ENCODE assay signal across 10 cellular contexts in the genomic region with DNA sequence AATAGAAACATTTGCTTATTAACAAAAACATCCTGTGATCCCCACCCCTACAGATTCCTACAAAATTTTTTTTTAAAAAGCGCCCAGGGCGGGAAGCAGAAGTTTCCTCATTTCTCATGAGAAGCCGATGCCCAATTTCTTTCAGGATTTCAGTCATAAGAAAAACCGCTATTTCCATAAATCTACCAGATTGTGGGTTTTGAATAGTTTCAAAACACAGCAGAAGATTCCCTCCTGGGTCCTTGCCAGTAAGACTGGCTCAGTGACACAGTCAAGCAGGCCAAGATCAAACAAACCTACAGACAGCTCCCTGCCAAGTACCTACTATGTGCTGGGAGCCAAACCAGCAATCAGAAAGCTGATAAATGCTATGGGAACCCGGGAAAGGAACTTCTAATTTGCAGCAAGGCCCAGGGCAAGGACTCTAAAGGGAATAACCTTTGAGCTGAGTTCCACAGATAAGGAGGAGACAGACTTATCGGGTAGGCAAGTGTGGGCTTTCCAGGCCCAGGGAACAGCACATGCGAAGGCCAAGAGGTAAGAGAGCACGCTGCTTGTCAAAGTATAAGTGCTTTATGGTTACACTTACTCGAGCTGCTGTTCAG.
DNase-seq lines count a peak whose midpoint lies in the region; ATAC-seq lines count a peak whose summit lies in the region.
"Had no signal": no experiment of that assay in that cellular context is flagged by ENCODE, and none has a peak within 500 bp of the region (broad histone marks: within the 10 kb centered on the region; RNA-seq: fewer than 3 reads in every experiment).

No MANE protein-coding gene starts in this region.

- 69 to 78% methylated on average over 5 to 6 of the region's 9 CpGs for WGBS in mesodermal cell (ENCODE audit: insufficient coverage in 2 of 2), 2 experiments

- H3K4me1 Mint-ChIP-seq in CD8-positive, alpha-beta memory T cell, result peaks cover 82 to 91% (median 90%) of the 10 kb centered on the region in 3 donors
- peaks cover 80% of the 10 kb centered on the region for H3K4me1 Mint-ChIP-seq in activated CD4-positive, alpha-beta memory T cell treated with anti-CD3 and anti-CD28 coated beads for 36 hours (ENCODE audit: low read depth)

- H3K36me3 ChIP-seq in CD8-positive, alpha-beta memory T cell (ENCODE audit: insufficient read depth, low read length), result peaks cover 12% of the 10 kb centered on the region
- no peaks in the 10 kb centered on the region for H3K36me3 ChIP-seq in mesodermal cell (ENCODE audit: control insufficient read depth, insufficient read depth, low read length)

- peak overlapping the region; percentile 91 to 99 (median 98) for H3K27ac Mint-ChIP-seq in CD8-positive, alpha-beta memory T cell
- H3K27ac Mint-ChIP-seq in activated CD4-positive, alpha-beta memory T cell treated with anti-CD3 and anti-CD28 coated beads for 36 hours, result peak overlapping the region; percentile 88

- peaks cover 69% of the 10 kb centered on the region for H3K4me1 ChIP-seq in CD8-positive, alpha-beta memory T cell (ENCODE audit: insufficient read depth, low read length)
- peaks cover 7% of the 10 kb centered on the region for H3K4me1 ChIP-seq in mesodermal cell (ENCODE audit: control insufficient read depth, insufficient read depth, low read length, poor library complexity, severe bottlenecking)

- H3K4me3 Mint-ChIP-seq in CD8-positive, alpha-beta memory T cell, result peak overlapping the region; percentile 34 to 93 (median 85)
- peak overlapping the region; percentile 68 for H3K4me3 Mint-ChIP-seq in activated CD4-positive, alpha-beta memory T cell treated with anti-CD3 and anti-CD28 coated beads for 36 hours

- H3K27me3 ChIP-seq in CD8-positive, alpha-beta memory T cell (ENCODE audit: insufficient read depth, low read length, poor library complexity, severe bottlenecking), result no peaks in the 10 kb centered on the region

- H3K4me3 ChIP-seq in CD8-positive, alpha-beta memory T cell (ENCODE audit: low read length), result no peak overlapping the region
- no peak overlapping the region for H3K4me3 ChIP-seq in mesodermal cell (ENCODE audit: extremely low read depth, insufficient read depth, low read length, poor library complexity, severe bottlenecking)

- peak; percentile 2 for ATAC-seq in HG02588 (IDR thresholded peaks at IDR 0.05; ENCODE audit: unreplicated experiment)
- ATAC-seq in HG03025 (IDR thresholded peaks at IDR 0.05; ENCODE audit: low FRiP score, unreplicated experiment), result no peak

- H3K27me3 Mint-ChIP-seq in CD8-positive, alpha-beta memory T cell, result no peaks in the 10 kb centered on the region
- H3K27me3 Mint-ChIP-seq in activated CD4-positive, alpha-beta memory T cell treated with anti-CD3 and anti-CD28 coated beads for 36 hours, result no peaks in the 10 kb centered on the region

- peak in 1 of 5 donors; percentile 26 for DNase-seq in CD8-positive, alpha-beta memory T cell
- DNase-seq in activated CD4-positive, alpha-beta memory T cell treated with anti-CD3 and anti-CD28 coated beads for 36 hours, result peak; percentile 39
- DNase-seq in DMS79 (lab: John Stamatoyannopoulos, UW) (no peak), putamen (ENCODE audit: low spot score) (no peak), DMS53 (lab: John Stamatoyannopoulos, UW) (no peak)
- DNase-seq: amygdala, SHP77 treated with DMSO at 0.1 percent for 48 hours had no signal

- H3K36me3 Mint-ChIP-seq in CD8-positive, alpha-beta memory T cell, result peaks cover 0 to 47% (median 6%) of the 10 kb centered on the region in 3 donors
- peaks cover 4% of the 10 kb centered on the region for H3K36me3 Mint-ChIP-seq in activated CD4-positive, alpha-beta memory T cell treated with anti-CD3 and anti-CD28 coated beads for 36 hours

- CTCF ChIA-PET in CD8-positive, alpha-beta memory T cell (lab: Charles Lee), result interaction anchor here (1.0 to 11.4 kb wide), 14 partner anchors 9 to 79 kb away, joined by 3 to 95 read pairs (median 8); a partner anchor contains a TSS
- CTCF ChIA-PET in activated CD4-positive, alpha-beta memory T cell treated with anti-CD3 and anti-CD28 coated beads for 36 hours (lab: Charles Lee), result interaction anchor here (0.7 to 4.3 kb wide), 12 partner anchors 9 to 68 kb away, joined by 3 to 58 read pairs (median 4); a partner anchor contains a TSS

- no peaks in the 10 kb centered on the region for H3K9me3 ChIP-seq in CD8-positive, alpha-beta memory T cell (ENCODE audit: low read length)
- H3K9me3 ChIP-seq in mesodermal cell (ENCODE audit: control insufficient read depth, low read length), result no peaks in the 10 kb centered on the region

- H3K9me3 Mint-ChIP-seq in CD8-positive, alpha-beta memory T cell, result no peaks in the 10 kb centered on the region
- no peaks in the 10 kb centered on the region for H3K9me3 Mint-ChIP-seq in activated CD4-positive, alpha-beta memory T cell treated with anti-CD3 and anti-CD28 coated beads for 36 hours

- H3K27ac ChIP-seq in CD8-positive, alpha-beta memory T cell (ENCODE audit: low read depth, low read length), result peak overlapping the region; percentile 41
- H3K27ac ChIP-seq in mesodermal cell (ENCODE audit: low read depth, low read length, severe bottlenecking), result peak overlapping the region; percentile 11

- intact Hi-C loops in activated CD4-positive, alpha-beta memory T cell treated with anti-CD3 and anti-CD28 coated beads for 36 hours (cut with micrococcal nuclease), result loop anchor here (1.0 kb wide), 7 partner anchors 24 to 103 kb away; no protein-coding TSS in a partner anchor

- POLR2A ChIA-PET in CD8-positive, alpha-beta memory T cell (lab: Charles Lee), result interaction anchor here (0.7 to 3.9 kb wide), 6 partner anchors 25 to 67 kb away, joined by 3 to 17 read pairs (median 6); no protein-coding TSS in a partner anchor
- POLR2A ChIA-PET in activated CD4-positive, alpha-beta memory T cell treated with anti-CD3 and anti-CD28 coated beads for 36 hours (lab: Charles Lee), result interaction anchor here (0.6 to 5.0 kb wide), 16 partner anchors 11 to 121 kb away, joined by 3 to 46 read pairs (median 7); a partner anchor contains a TSS
